In genomic region chr2:28821295-28821958, GRCh38 we compare ENCODE assay signal across 8 cellular contexts. TPM values are rescaled to one million over a fixed set of nuclear protein-coding genes. Genes with fewer than 3 reads are reported as not detected.
DNase-seq lines count a peak whose midpoint lies in the region; ATAC-seq and TF ChIP-seq lines count a peak whose summit lies in the region.

No MANE protein-coding gene starts in this region.

- H3K4me1 Mint-ChIP-seq in activated CD4-positive, alpha-beta T cell treated with anti-CD3 and anti-CD28 coated beads for 36 hours = peaks cover 7% of the 10 kb centered on the region
- no peaks in the 10 kb centered on the region for H3K4me1 Mint-ChIP-seq in stimulated activated effector memory CD8-positive, alpha-beta T cell treated with anti-CD3 and anti-CD28 coated beads, Interleukin-12 subunit alpha, Interleukin-12 subunit beta, amount 100 ng/mL, for 72 hours

- peak; percentile 60 for ATAC-seq in GM19035 (IDR thresholded peaks at IDR 0.05; ENCODE audit: unreplicated experiment)
- peak; percentile 88 for ATAC-seq in activated CD4-positive, alpha-beta T cell treated with anti-CD3 and anti-CD28 coated beads for 36 hours
- ATAC-seq in stimulated activated effector memory CD8-positive, alpha-beta T cell treated with anti-CD3 and anti-CD28 coated beads, Interleukin-12 subunit alpha, Interleukin-12 subunit beta, amount 100 ng/mL, for 72 hours = peak; percentile 62

- no peak overlapping the region for H3K4me3 Mint-ChIP-seq in activated CD4-positive, alpha-beta T cell treated with anti-CD3 and anti-CD28 coated beads for 36 hours
- H3K4me3 Mint-ChIP-seq in stimulated activated effector memory CD8-positive, alpha-beta T cell treated with anti-CD3 and anti-CD28 coated beads, Interleukin-12 subunit alpha, Interleukin-12 subunit beta, amount 100 ng/mL, for 72 hours = no peak overlapping the region

- H3K4me3 ChIP-seq in AG10803 (ENCODE audit: low read length) = no peak overlapping the region

- DNase-seq in AG10803 (ENCODE audit: low read depth) (peak; percentile 49), NCI-H2196 (lab: John Stamatoyannopoulos, UW; ENCODE audit: unreplicated experiment) (peak; percentile 54), dedifferentiated amniotic fluid mesenchymal stem cell (ENCODE audit: extremely low spot score) (peak; percentile 59), lung microvascular endothelial cell (ENCODE audit: low read depth in 2 of 2) (peak; percentile 60 to 67), UCSD-AML1 (lab: John Stamatoyannopoulos, UW; ENCODE audit: unreplicated experiment) (no peak)
- peak; percentile 72 for DNase-seq in activated CD4-positive, alpha-beta T cell treated with anti-CD3 and anti-CD28 coated beads for 36 hours
- peak; percentile 60 to 84 for DNase-seq in stimulated activated effector memory CD8-positive, alpha-beta T cell treated with anti-CD3 and anti-CD28 coated beads, Interleukin-12 subunit alpha, Interleukin-12 subunit beta, amount 100 ng/mL, for 72 hours (ENCODE audit: low spot score in 2 of 2)

- POLR2A ChIA-PET in activated CD4-positive, alpha-beta T cell treated with anti-CD3 and anti-CD28 coated beads for 36 hours (lab: Charles Lee) = no interaction called here

- CTCF ChIA-PET in activated CD4-positive, alpha-beta T cell treated with anti-CD3 and anti-CD28 coated beads for 36 hours (lab: Charles Lee) = interaction anchor here (0.8 to 2.8 kb wide), 20 partner anchors 10 to 296 kb away, joined by 3 to 15 read pairs (median 4); partner anchors contain the start of gene TRMT61B

- H3K27ac Mint-ChIP-seq in activated CD4-positive, alpha-beta T cell treated with anti-CD3 and anti-CD28 coated beads for 36 hours = no peak overlapping the region
- H3K27ac Mint-ChIP-seq in stimulated activated effector memory CD8-positive, alpha-beta T cell treated with anti-CD3 and anti-CD28 coated beads, Interleukin-12 subunit alpha, Interleukin-12 subunit beta, amount 100 ng/mL, for 72 hours = no peak overlapping the region

- peaks cover 2% of the 10 kb centered on the region for H3K27me3 Mint-ChIP-seq in activated CD4-positive, alpha-beta T cell treated with anti-CD3 and anti-CD28 coated beads for 36 hours

- peak; percentile 77 for TF ChIP-seq CTCF in AG10803 (conservative IDR thresholded peaks at IDR 0.05; ENCODE audit: low read length)

- H3K36me3 Mint-ChIP-seq in activated CD4-positive, alpha-beta T cell treated with anti-CD3 and anti-CD28 coated beads for 36 hours (ENCODE audit: low read depth) = no peaks in the 10 kb centered on the region
- H3K36me3 Mint-ChIP-seq in stimulated activated effector memory CD8-positive, alpha-beta T cell treated with anti-CD3 and anti-CD28 coated beads, Interleukin-12 subunit alpha, Interleukin-12 subunit beta, amount 100 ng/mL, for 72 hours = no peaks in the 10 kb centered on the region

- no peaks in the 10 kb centered on the region for H3K9me3 Mint-ChIP-seq in activated CD4-positive, alpha-beta T cell treated with anti-CD3 and anti-CD28 coated beads for 36 hours (ENCODE audit: low read depth)
- no peaks in the 10 kb centered on the region for H3K9me3 Mint-ChIP-seq in stimulated activated effector memory CD8-positive, alpha-beta T cell treated with anti-CD3 and anti-CD28 coated beads, Interleukin-12 subunit alpha, Interleukin-12 subunit beta, amount 100 ng/mL, for 72 hours

- intact Hi-C loops in activated CD4-positive, alpha-beta T cell treated with anti-CD3 and anti-CD28 coated beads for 36 hours (cut with DNase I, micrococcal nuclease) = loop anchor here (1.0 to 10.0 kb wide), 7 partner anchors 73 to 375 kb away; partner anchors contain the start of gene WDR43 (in 2 of the 2)

RNA-seq across cellular contexts. Expression of gene SPDYA, which starts 10.8 kb away (rescaled TPM):
- 1 to 10 TPM in 1 of 2 experiments, under 1 TPM in 1; 0.93 to 1.2 TPM for total RNA-seq in activated CD4-positive, alpha-beta T cell treated with anti-CD3 and anti-CD28 coated beads for 36 hours
- total RNA-seq in lung microvascular endothelial cell = 0.20 and 0.22 TPM in 2 replicates

RNA-seq across cellular contexts. Expression of gene TRMT61B, which starts 48.7 kb away (rescaled TPM):
- total RNA-seq in activated CD4-positive, alpha-beta T cell treated with anti-CD3 and anti-CD28 coated beads for 36 hours = 10 to 100 TPM; 22.0 to 22.2 TPM
- 6.8 and 13.1 TPM in 2 replicates for total RNA-seq in lung microvascular endothelial cell
